ENCODE assay signal across 18 cellular contexts in genomic region chr12:58504539-58504938, GRCh38.
DNase-seq lines count a peak whose midpoint lies in the region; ATAC-seq and TF ChIP-seq lines count a peak whose summit lies in the region.
"Had no signal": no experiment of that assay in that cellular context is flagged by ENCODE, and none has a peak within 500 bp of the region (broad histone marks: within the 10 kb centered on the region; RNA-seq: fewer than 3 reads in every experiment).

No MANE protein-coding gene starts in this region.

- TF ChIP-seq POLR2A in body of pancreas (IDR thresholded peaks at IDR 0.05) = no peak

- H3K27ac Mint-ChIP-seq in chondrocyte (ENCODE audit: unreplicated experiment) = no peak overlapping the region

- H3K4me2 ChIP-seq in osteoblast (ENCODE audit: insufficient read depth, low read length) = no peak overlapping the region

- H3K27me3 Mint-ChIP-seq in chondrocyte (ENCODE audit: low read depth) = no peaks in the 10 kb centered on the region

- H3K36me3 Mint-ChIP-seq in chondrocyte (ENCODE audit: low read depth) = no peaks in the 10 kb centered on the region
- H3K36me3 Mint-ChIP-seq: CD14-positive monocyte had no signal

- 25 to 28% methylated on average over 3 of the region's 3 CpGs for WGBS in body of pancreas, 2 donors

- H3K27me3 ChIP-seq in MG63 = no peaks in the 10 kb centered on the region
- no peaks in the 10 kb centered on the region for H3K27me3 ChIP-seq in body of pancreas
- no peaks in the 10 kb centered on the region for H3K27me3 ChIP-seq in osteoblast (ENCODE audit: insufficient read depth, low read length)
- H3K27me3 ChIP-seq: esophagus muscularis mucosa, right lobe of liver, vagina had no signal

- peaks cover 4% of the 10 kb centered on the region for H3K9me3 Mint-ChIP-seq in chondrocyte (ENCODE audit: low read depth)

- ATAC-seq in body of pancreas = peak; percentile 35
- no peak for ATAC-seq in HG03442 (IDR thresholded peaks at IDR 0.05; ENCODE audit: unreplicated experiment)
- ATAC-seq in GM18519 (IDR thresholded peaks at IDR 0.05; ENCODE audit: low FRiP score, unreplicated experiment) = no peak
- ATAC-seq: lower lobe of right lung, right lobe of liver had no signal

- H3K27ac ChIP-seq in body of pancreas = no peak overlapping the region
- H3K27ac ChIP-seq in osteoblast (ENCODE audit: low read depth, low read length) = peak overlapping the region; percentile 39
- H3K27ac ChIP-seq: esophagus muscularis mucosa, lower lobe of right lung, right lobe of liver, vagina had no signal

- H3K4me1 Mint-ChIP-seq in chondrocyte (ENCODE audit: low read depth) = peaks cover 27% of the 10 kb centered on the region
- H3K4me1 Mint-ChIP-seq: CD14-positive monocyte had no signal

- H3K4me3 Mint-ChIP-seq in chondrocyte (ENCODE audit: unreplicated experiment) = no peak overlapping the region
- H3K4me3 Mint-ChIP-seq: CD14-positive monocyte had no signal

- no peak overlapping the region for H2AFZ ChIP-seq in osteoblast (ENCODE audit: low read length)

- H3K36me3 ChIP-seq in MG63 = no peaks in the 10 kb centered on the region
- H3K36me3 ChIP-seq in body of pancreas (replicated peaks in 1 of 2; ENCODE audit: insufficient read depth in 1 of 2, low read depth in 2 of 2) = no peaks in the 10 kb centered on the region
- H3K36me3 ChIP-seq in osteoblast (ENCODE audit: insufficient read depth, low read length) = no peaks in the 10 kb centered on the region
- H3K36me3 ChIP-seq: esophagus muscularis mucosa, lower lobe of right lung, right lobe of liver, vagina had no signal

- H3K4me1 ChIP-seq in body of pancreas (peaks cover 10% of the 10 kb centered on the region), osteoblast (ENCODE audit: insufficient read depth, low read length) (peaks cover 32% of the 10 kb centered on the region)
- H3K4me1 ChIP-seq: lower lobe of right lung, right lobe of liver had no signal

- TF ChIP-seq CTCF in body of pancreas (IDR thresholded peaks at IDR 0.05) (no peak), osteoblast (IDR thresholded peaks at IDR 0.05; ENCODE audit: extremely low read depth, low read depth, low read length) (no peak), chondrocyte (IDR thresholded peaks at IDR 0.05) (no peak)

- intact Hi-C loops in body of pancreas (cut with DNase I) = no loop called here

- DNase-seq in Daoy (ENCODE audit: low read depth) (peak; percentile 46), MG63 (peak; percentile 26), body of pancreas (no peak), osteoblast (ENCODE audit: insufficient read length, low spot score, missing footprints) (no peak), superior temporal gyrus (ENCODE audit: extremely low spot score) (no peak), chondrocyte (ENCODE audit: low spot score) (no peak)
- DNase-seq: activated CD4-positive, alpha-beta T cell treated with anti-CD3 and anti-CD28 coated beads for 4 hours; activated T-cell treated with anti-CD3 and anti-CD28 coated beads, Interleukin-2, amount 50 U/mL, for 1 hour; H7; lower lobe of right lung; right lobe of liver; stimulated activated naive CD4-positive, alpha-beta T cell; T-helper 1 cell had no signal

- no peaks in the 10 kb centered on the region for H3K79me2 ChIP-seq in osteoblast (ENCODE audit: insufficient read depth, low read length)

- H3K4me3 ChIP-seq in MG63 (no peak overlapping the region), body of pancreas (no peak overlapping the region), osteoblast (ENCODE audit: insufficient read depth, low read length) (no peak overlapping the region)
- H3K4me3 ChIP-seq: esophagus muscularis mucosa, lower lobe of right lung, right lobe of liver, vagina had no signal

- no peaks in the 10 kb centered on the region for H4K20me1 ChIP-seq in osteoblast (ENCODE audit: insufficient read depth, low read length)

- H3K9me3 ChIP-seq in MG63 (peaks cover under 1% of the 10 kb centered on the region; the same call in 1 of the 2 replicates), body of pancreas (no peaks in the 10 kb centered on the region), osteoblast (ENCODE audit: low read depth, low read length) (no peaks in the 10 kb centered on the region)
- H3K9me3 ChIP-seq: esophagus muscularis mucosa, lower lobe of right lung, right lobe of liver, vagina had no signal

Comparison
In these comparisons a context has a peak if more than half of its experiments do, and no peak if none do; other contexts are left out.
1. DNase-seq: peak in Daoy (single experiment) and MG63 (single experiment); none in body of pancreas (0 of 4), osteoblast (single experiment), superior temporal gyrus (single experiment) and chondrocyte (single experiment).